Comparison of ENCODE assay signal across 8 cellular contexts in genomic region chr10:63523015-63523414, GRCh38. TPM values are rescaled to one million over a fixed set of nuclear protein-coding genes. Genes with fewer than 3 reads are reported as not detected.
DNase-seq lines count a peak whose midpoint lies in the region; ATAC-seq and TF ChIP-seq lines count a peak whose summit lies in the region.

No MANE protein-coding gene starts in this region.

- POLR2A ChIA-PET in T-cell (lab: Charles Lee) = interaction anchor here (0.6 to 1.8 kb wide), 6 partner anchors 43 to 306 kb away, joined by 3 to 9 read pairs (median 6); no protein-coding TSS in a partner anchor

- peaks cover 4% of the 10 kb centered on the region; the same call in 1 of the 2 replicates for H3K27me3 Mint-ChIP-seq in H9 (ENCODE audit: low read depth)
- H3K27me3 Mint-ChIP-seq in T-cell = no peaks in the 10 kb centered on the region

- no peak overlapping the region for H2AFZ ChIP-seq in H9 (ENCODE audit: low read length)
- no peak overlapping the region for H2AFZ ChIP-seq in fibroblast of lung (ENCODE audit: low read length)

- H2BK5ac ChIP-seq in H9 (ENCODE audit: insufficient read length, low read length) = no peak overlapping the region

- H3K4me3 ChIP-seq in fibroblast of lung (replicated peaks in 1 of 4; ENCODE audit: control extremely low read depth in 1 of 4, insufficient read depth in 1 of 4, low read depth in 3 of 4, low read length in 4 of 4) = peak overlapping the region; percentile 77 to 95 (median 89)
- peak overlapping the region in 2 of 4 donors; percentile 84 to 89 for H3K4me3 ChIP-seq in sigmoid colon

- H3K4me1 Mint-ChIP-seq in H9 = peaks cover 46 to 51% of the 10 kb centered on the region in 2 experiments
- peaks cover 63 to 70% (median 69%) of the 10 kb centered on the region in 3 donors for H3K4me1 Mint-ChIP-seq in T-cell

- H3K4ac ChIP-seq in H9 (ENCODE audit: low read depth, low read length) = no peak overlapping the region

- H3K79me2 ChIP-seq in H9 (ENCODE audit: insufficient read depth, low read length) (peaks cover 36% of the 10 kb centered on the region; the same call in 1 of the 2 replicates), fibroblast of lung (ENCODE audit: control insufficient read depth, insufficient read depth, low read length) (peaks cover 84% of the 10 kb centered on the region)

- no CpG with 5 or more reads among the region's 2 CpGs for WGBS in H9 (ENCODE audit: extremely low coverage, insufficient read length, low lambda C conversion rate)
- WGBS in sigmoid colon, 2 donors = 29 to 70% methylated on average over 2 of the region's 2 CpGs

- no peak overlapping the region for H3T11ph ChIP-seq in H9 (ENCODE audit: low read length)

- CTCF ChIA-PET in T-cell (lab: Charles Lee) = interaction anchor here (0.6 to 1.5 kb wide), 6 partner anchors 20 to 1226 kb away, joined by 3 to 8 read pairs (median 5); no protein-coding TSS in a partner anchor

- no peak overlapping the region for H2BK20ac ChIP-seq in H9 (ENCODE audit: low read depth, low read length, poor library complexity, severe bottlenecking)

- no peak overlapping the region for H3K23ac ChIP-seq in H9 (ENCODE audit: insufficient read length, low read depth, low read length)

- H3K4me3 Mint-ChIP-seq in H9 = peak overlapping the region; percentile 83 to 87
- peak overlapping the region; percentile 87 to 92 (median 90) for H3K4me3 Mint-ChIP-seq in T-cell

- no peak overlapping the region for H2AK5ac ChIP-seq in H9 (ENCODE audit: insufficient read length, low read length)

- no peak overlapping the region for H3K18ac ChIP-seq in H9 (ENCODE audit: insufficient read length, low read depth, low read length)

- H3K27ac Mint-ChIP-seq in H9 (no peak overlapping the region), T-cell (peak overlapping the region; percentile 81 to 85)

- no peak for TF ChIP-seq EP300 in sigmoid colon (IDR thresholded peaks at IDR 0.05)

- H3K27me3 ChIP-seq in H9 (ENCODE audit: insufficient read depth, low read length) (no peaks in the 10 kb centered on the region), fibroblast of lung (ENCODE audit: control insufficient read depth, insufficient read depth, low read length) (no peaks in the 10 kb centered on the region), sigmoid colon (no peaks in the 10 kb centered on the region)

- H3K9me3 ChIP-seq in H9 (ENCODE audit: control insufficient read depth, low read depth, low read length) = no peaks in the 10 kb centered on the region
- no peaks in the 10 kb centered on the region for H3K9me3 ChIP-seq in fibroblast of lung (ENCODE audit: control insufficient read depth, insufficient read depth, low read depth, low read length)
- H3K9me3 ChIP-seq in sigmoid colon = no peaks in the 10 kb centered on the region

- no peaks in the 10 kb centered on the region for H3K23me2 ChIP-seq in H9 (ENCODE audit: insufficient read length, low read depth, low read length, poor library complexity, severe bottlenecking)

- no peak overlapping the region for H3K14ac ChIP-seq in H9 (ENCODE audit: insufficient read depth, low read length)

- H3K9me3 Mint-ChIP-seq in H9 (no peaks in the 10 kb centered on the region), T-cell (no peaks in the 10 kb centered on the region)

- H2BK15ac ChIP-seq in H9 (ENCODE audit: low read depth, low read length) = no peak overlapping the region

- H3K36me3 ChIP-seq in fibroblast of lung (ENCODE audit: control insufficient read depth, insufficient read depth, low read length) (no peaks in the 10 kb centered on the region), sigmoid colon (no peaks in the 10 kb centered on the region)

- H4K5ac ChIP-seq in H9 (ENCODE audit: insufficient read length, low read depth, low read length) = no peak overlapping the region

- no peak overlapping the region for H2BK12ac ChIP-seq in H9 (ENCODE audit: insufficient read length, low read depth, low read length)

- no peak overlapping the region for H2BK120ac ChIP-seq in H9 (ENCODE audit: low read depth, low read length, poor library complexity, severe bottlenecking)

- no peak overlapping the region for H3K56ac ChIP-seq in H9 (ENCODE audit: insufficient read length, low read depth, low read length)

- H3K4me1 ChIP-seq in H9 (ENCODE audit: insufficient read depth, low read length) (peaks cover 3% of the 10 kb centered on the region; the same call in 1 of the 2 replicates), fibroblast of lung (ENCODE audit: control insufficient read depth, extremely low read depth, insufficient read depth, low read length) (no peaks in the 10 kb centered on the region), sigmoid colon (peaks cover 0 to 72% (median 45%) of the 10 kb centered on the region in 4 donors)

- no peak overlapping the region for H3K27ac ChIP-seq in H9 (ENCODE audit: insufficient read length, low read depth, low read length)
- H3K27ac ChIP-seq in fibroblast of lung (ENCODE audit: insufficient read depth, low read length) = peak overlapping the region; percentile 92
- H3K27ac ChIP-seq in sigmoid colon = peak overlapping the region; percentile 98 to 100 (median 98)

- H3K36me3 Mint-ChIP-seq in H9 (ENCODE audit: insufficient read depth in 1 of 3, low read depth in 3 of 3) = peaks cover 2 to 7% (median 5%) of the 10 kb centered on the region in 3 experiments; a peak in 4 of 7 replicates
- peaks cover 4% of the 10 kb centered on the region for H3K36me3 Mint-ChIP-seq in T-cell

- intact Hi-C loops in sigmoid colon (cut with DNase I) = loop anchor here (1.0 to 5.0 kb wide), 4 partner anchors 56 to 306 kb away; no protein-coding TSS in a partner anchor

- no peak for ATAC-seq in T-cell (replicated peaks in 1 of 4)
- ATAC-seq in GM21381 (IDR thresholded peaks at IDR 0.05; ENCODE audit: unreplicated experiment) = no peak
- no peak for ATAC-seq in GM21367 (IDR thresholded peaks at IDR 0.05; ENCODE audit: unreplicated experiment)

- H3K4me2 ChIP-seq in H9 (ENCODE audit: insufficient read depth, insufficient read length, low read length) (peak overlapping the region; percentile 63), fibroblast of lung (ENCODE audit: extremely low read depth, insufficient read depth, low read length) (peak overlapping the region; percentile 87)

- H4K8ac ChIP-seq in H9 (replicated peaks; ENCODE audit: insufficient read length, low read depth, low read length) = no peak overlapping the region

- TF ChIP-seq POLR2A in sigmoid colon (IDR thresholded peaks at IDR 0.05) = no peak

- H4K20me1 ChIP-seq in H9 (ENCODE audit: control insufficient read depth, insufficient read depth, insufficient read length) (no peaks in the 10 kb centered on the region), fibroblast of lung (ENCODE audit: control insufficient read depth, extremely low read depth, insufficient read depth, low read length) (no peaks in the 10 kb centered on the region)

- no peak for TF ChIP-seq CTCF in H9 (conservative IDR thresholded peaks at IDR 0.05)
- TF ChIP-seq CTCF in fibroblast of lung (conservative IDR thresholded peaks at IDR 0.05 in 1 of 2, IDR thresholded peaks at IDR 0.05 in 1 of 2; ENCODE audit: low read depth in 1 of 2, low read length in 2 of 2) = no peak
- no peak for TF ChIP-seq CTCF in sigmoid colon (IDR thresholded peaks at IDR 0.05)

- H3K9ac ChIP-seq in H9 (ENCODE audit: extremely low read depth, insufficient read length, low read length) = no peak overlapping the region
- H3K9ac ChIP-seq in fibroblast of lung (ENCODE audit: insufficient read depth, low read length) = no peak overlapping the region

- peaks cover 10% of the 10 kb centered on the region for H3K79me1 ChIP-seq in H9 (ENCODE audit: insufficient read depth, low read depth, low read length, poor library complexity, severe bottlenecking)

- DNase-seq in H9 = no peak
- DNase-seq in T-cell = no peak
- DNase-seq in fibroblast of lung (ENCODE audit: low read depth in 2 of 2) = no peak
- DNase-seq in sigmoid colon = no peak
- DNase-seq in HK-2 (ENCODE audit: unreplicated experiment) = no peak
- DNase-seq in NCI-H1048 (lab: John Stamatoyannopoulos, UW) = no peak

- no peak overlapping the region for H4K91ac ChIP-seq in H9 (ENCODE audit: insufficient read length, low read depth, low read length)

RNA-seq across cellular contexts. Expression of gene REEP3, which starts 1.8 kb away (rescaled TPM):
- total RNA-seq in H9 (2021) (21.4 and 23.8 TPM in 2 replicates), T-cell (10 to 100 TPM in 2 of 5 donors, 1 to 10 TPM in 3; 7.9 to 16.2 (median 9.9) TPM), fibroblast of lung (56.5 and 67.5 TPM in 2 replicates), sigmoid colon (100 to 1,000 TPM in 2 of 4 donors, 10 to 100 TPM in 2; 69.2 to 116 (median 101) TPM)
- polyA plus RNA-seq in fibroblast of lung (51.8 and 86.6 TPM in 2 replicates), sigmoid colon (10 to 100 TPM in 1 of 3 donors, 1 to 10 TPM in 2; 8.6 to 10.2 (median 9.3) TPM)
- polyA plus RNA-seq in fibroblast of lung (2012) = 24.9 and 38.1 TPM in 2 replicates
- polyA minus RNA-seq in fibroblast of lung (ENCODE audit: low replicate concordance) = 9.0 and 9.2 TPM in 2 replicates

RNA-seq across cellular contexts. Expression of gene JMJD1C, which starts 57.2 kb away (rescaled TPM):
- 195 and 200 TPM in 2 replicates for total RNA-seq in H9 (2021)
- total RNA-seq in T-cell = 100 to 1,000 TPM in 2 of 5 donors, 10 to 100 TPM in 3; 84.1 to 193 (median 92.6) TPM
- total RNA-seq in fibroblast of lung = 50.3 and 67.0 TPM in 2 replicates
- polyA plus RNA-seq in fibroblast of lung = 33.8 and 39.9 TPM in 2 replicates
- 17.4 and 25.1 TPM in 2 replicates for polyA plus RNA-seq in fibroblast of lung (2012)
- polyA minus RNA-seq in fibroblast of lung (ENCODE audit: low replicate concordance) = 16.4 and 27.7 TPM in 2 replicates
- 100 to 1,000 TPM in 3 of 4 donors, 10 to 100 TPM in 1; 94.2 to 134 (median 121) TPM for total RNA-seq in sigmoid colon
- 10 to 100 TPM; 13.2 to 26.9 (median 14.3) TPM for polyA plus RNA-seq in sigmoid colon

Comparison
In these comparisons a context has a peak if more than half of its experiments do, and no peak if none do; other contexts are left out.
1. H3K27ac Mint-ChIP-seq: peak in T-cell (2 of 2); none in H9 (0 of 3).